In the genomic region with DNA sequence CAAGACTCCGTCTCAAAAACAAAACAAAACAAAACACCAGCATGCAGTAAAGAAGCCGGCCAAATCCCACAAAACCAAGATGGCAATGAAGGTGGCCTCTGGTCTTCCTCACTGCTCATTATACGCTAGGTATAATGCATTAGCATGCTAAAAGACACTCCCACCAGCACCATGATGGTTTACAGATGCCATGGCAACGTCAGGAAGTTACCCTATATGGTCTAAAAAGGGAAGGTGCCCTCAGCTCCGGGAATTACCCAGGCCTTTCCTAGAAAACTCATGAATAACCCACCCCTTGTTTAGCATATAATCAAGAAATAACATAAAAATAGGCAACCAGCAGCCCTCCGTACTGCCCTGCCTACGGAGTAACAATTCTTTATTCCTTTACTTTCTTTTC, we compare ENCODE assay signal across 30 cellular contexts.
"Had no signal": no experiment of that assay in that cellular context is flagged by ENCODE, and none has a peak within 500 bp of the region (broad histone marks: within the 10 kb centered on the region; RNA-seq: fewer than 3 reads in every experiment).

No MANE protein-coding gene starts in this region.

- H3K9me3 ChIP-seq: ascending aorta, breast epithelium, esophagus muscularis mucosa, gastrocnemius medialis, heart right ventricle had no signal

- H3K4me3 ChIP-seq: ascending aorta, breast epithelium, cardiac muscle cell, esophagus muscularis mucosa, gastrocnemius medialis, heart right ventricle had no signal

- H3K36me3 ChIP-seq: ascending aorta, breast epithelium, cardiac muscle cell, esophagus muscularis mucosa, gastrocnemius medialis, heart right ventricle, WERI-Rb-1 had no signal

- FAIRE-seq: TTC549 had no signal

- DNase-seq: activated B cell treated with CpG ODN at 0.5 μM for 24 hours; activated CD4-positive, alpha-beta T cell treated with anti-CD3 and anti-CD28 coated beads for 48 hours; activated CD4-positive, alpha-beta T cell treated with anti-CD3 and anti-CD28 coated beads, Interleukin-2, amount 50 U/mL, for 1 hour; activated CD4-positive, alpha-beta T cell treated with anti-CD3 and anti-CD28 coated beads, Interleukin-2, amount 50 U/mL, for 48 hours; activated CD8-positive, alpha-beta memory T cell treated with anti-CD3 and anti-CD28 coated beads, Interleukin-2, amount 50 U/mL, for 48 hours; activated gamma-delta T cell; activated naive CD4-positive, alpha-beta T cell; activated naive CD4-positive, alpha-beta T cell treated with anti-CD3 and anti-CD28 coated beads, Interleukin-2, amount 10 ng/mL, durations not matched to agents 7 days and 5 days; activated naive CD8-positive, alpha-beta T cell treated with anti-CD3 and anti-CD28 coated beads, Interleukin-2, amount 10 ng/mL, durations not matched to agents 7 days and 5 days; activated T-cell treated with anti-CD3 and anti-CD28 coated beads for 4 hours; activated T-cell treated with anti-CD3 and anti-CD28 coated beads, Interleukin-2, amount 50 U/mL, for 24 hours; activated T-cell treated with anti-CD3 and anti-CD28 coated beads, Interleukin-2, amount 50 U/mL, for 72 hours; cortex of kidney; dermis blood vessel endothelial cell; effector CD4-positive, alpha-beta T cell; effector memory CD8-positive, alpha-beta T cell; erythroblast; foreskin keratinocyte; gastrocnemius medialis; glutamatergic neuron; heart right ventricle; T-helper 2 cell; WERI-Rb-1 had no signal

- H3K27ac ChIP-seq: ascending aorta, breast epithelium, cardiac muscle cell, esophagus muscularis mucosa, foreskin keratinocyte, gastrocnemius medialis, WERI-Rb-1 had no signal

- H3K27me3 ChIP-seq: ascending aorta, breast epithelium, cardiac muscle cell, esophagus muscularis mucosa, foreskin keratinocyte, gastrocnemius medialis, heart right ventricle had no signal

- H3K4me1 ChIP-seq: ascending aorta had no signal

- ATAC-seq: activated CD4-positive, CD25-positive, alpha-beta regulatory T cell treated with anti-CD3 and anti-CD28 coated beads, Interleukin-2, amount 50 U/mL, for 24 hours; activated naive CD4-positive, alpha-beta T cell treated with anti-CD3 and anti-CD28 coated beads, Interleukin-2, amount 50 U/mL, for 72 hours; activated T-cell treated with anti-CD3 and anti-CD28 coated beads, Interleukin-2, amount 50 U/mL, for 72 hours; effector memory CD8-positive, alpha-beta T cell; foreskin keratinocyte; gastrocnemius medialis; heart right ventricle had no signal
